ENCODE assay signal across 1 cellular context in genomic region chr9:130182090-130182909, GRCh38.
TF ChIP-seq lines count a peak whose summit lies in the region.

No MANE protein-coding gene starts in this region.

TF ChIP-seq in HEK293, 187 proteins besides CTCF, POLR2A, EP300 and RAD21 (continued from another document):
- TF ChIP-seq IKZF3 (tag by site-specific recombination; IDR thresholded peaks at IDR 0.05) (peak; percentile 55; the same call in 1 of the 2 replicates), ZNF292 (tag by site-specific recombination; IDR thresholded peaks at IDR 0.05; ENCODE audit: borderline replicate concordance, low read depth) (no peak), ZNF19 (tag by site-specific recombination; IDR thresholded peaks at IDR 0.05; ENCODE audit: low read depth) (no peak)
